Comparison of ENCODE assay signal across 18 cellular contexts in the genomic region with DNA sequence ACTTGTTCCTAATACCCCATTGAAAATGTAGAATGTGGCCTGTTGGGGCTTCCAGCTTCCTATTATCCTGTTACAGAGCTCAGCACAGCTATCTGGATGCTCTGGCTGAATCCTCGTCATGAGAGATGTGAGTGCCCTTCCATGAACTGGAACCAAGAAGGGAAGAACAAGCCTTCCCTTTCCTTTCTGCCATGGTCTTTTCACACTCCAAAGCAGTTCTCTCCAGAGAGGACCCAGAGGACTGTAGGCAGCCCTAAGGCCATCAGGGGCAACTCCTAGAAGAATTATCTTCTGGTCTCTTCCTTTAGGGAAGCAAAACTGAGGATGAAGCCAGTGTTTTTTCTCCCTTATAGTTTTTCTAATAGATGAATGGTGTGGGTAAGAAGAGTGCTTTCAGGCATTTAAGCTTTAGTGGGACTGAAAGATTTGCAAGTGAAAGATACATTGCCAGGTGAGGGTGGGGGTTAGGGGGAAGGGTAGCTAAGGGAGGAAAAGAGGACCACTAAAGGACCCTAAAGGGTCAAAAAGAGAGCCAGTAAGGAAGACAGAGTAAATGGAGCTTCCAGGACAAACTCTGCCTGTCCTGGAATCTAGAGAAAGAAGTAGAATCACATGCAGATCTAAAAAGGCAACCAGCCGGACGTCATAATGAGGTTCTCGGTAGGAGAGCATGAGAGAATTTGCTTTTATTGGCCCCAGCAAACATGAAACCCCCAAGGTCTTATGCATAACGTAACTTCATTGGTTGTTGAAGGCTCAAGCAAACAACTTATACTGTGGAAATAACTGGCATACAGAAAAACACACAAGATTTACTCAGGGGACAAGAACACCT.
"Had no signal": no experiment of that assay in that cellular context is flagged by ENCODE, and none has a peak within 500 bp of the region (broad histone marks: within the 10 kb centered on the region; RNA-seq: fewer than 3 reads in every experiment).

No MANE protein-coding gene starts in this region.

- H3K4me1 Mint-ChIP-seq: activated naive CD8-positive, alpha-beta T cell treated with anti-CD3 and anti-CD28 coated beads for 36 hours had no signal

- H3K27ac ChIP-seq: cardiac muscle cell, pancreas, suprapubic skin, upper lobe of left lung had no signal

- H3K9me3 ChIP-seq: pancreas, suprapubic skin, upper lobe of left lung had no signal

- H3K4me1 ChIP-seq: pancreas, suprapubic skin, upper lobe of left lung had no signal

- H3K27me3 ChIP-seq: cardiac muscle cell, pancreas, suprapubic skin, upper lobe of left lung had no signal

- H3K4me3 Mint-ChIP-seq: activated naive CD8-positive, alpha-beta T cell treated with anti-CD3 and anti-CD28 coated beads for 36 hours; activated T-cell treated with anti-CD3 and anti-CD28 coated beads, Interleukin-2, amount 50 U/mL, for 24 hours; nephron progenitor cell had no signal

- H3K9me3 Mint-ChIP-seq: activated naive CD8-positive, alpha-beta T cell treated with anti-CD3 and anti-CD28 coated beads for 36 hours; activated T-cell treated with anti-CD3 and anti-CD28 coated beads, Interleukin-2, amount 50 U/mL, for 24 hours had no signal

- DNase-seq: activated gamma-delta T cell; activated naive CD8-positive, alpha-beta T cell treated with anti-CD3 and anti-CD28 coated beads for 36 hours; activated T-cell treated with anti-CD3 and anti-CD28 coated beads, Interleukin-2, amount 50 U/mL, for 24 hours; foreskin melanocyte; head of caudate nucleus; kidney glomerular epithelial cell; mesendoderm; nephron progenitor cell; pancreas; stimulated activated CD4-positive, alpha-beta T cell treated with anti-CD3 and anti-CD28 coated beads, Interleukin-4, amount 100 ng/mL, for 1 hour; stimulated activated CD8-positive, alpha-beta memory T cell treated with anti-CD3 and anti-CD28 coated beads, Interleukin-4, amount 100 ng/mL, for 48 hours; stimulated activated naive CD8-positive, alpha-beta T cell treated with anti-CD3 and anti-CD28 coated beads, Interleukin-15, Interleukin-2, amounts not matched to agents 100 U/mL and 50 U/mL, for 24 hours; upper lobe of left lung had no signal

- H3K27me3 Mint-ChIP-seq: activated naive CD8-positive, alpha-beta T cell treated with anti-CD3 and anti-CD28 coated beads for 36 hours; activated T-cell treated with anti-CD3 and anti-CD28 coated beads, Interleukin-2, amount 50 U/mL, for 24 hours had no signal

- H3K36me3 Mint-ChIP-seq: activated naive CD8-positive, alpha-beta T cell treated with anti-CD3 and anti-CD28 coated beads for 36 hours had no signal

- ATAC-seq: pancreas; stimulated activated naive CD8-positive, alpha-beta T cell treated with anti-CD3 and anti-CD28 coated beads, Interleukin-15, Interleukin-2, amounts not matched to agents 100 U/mL and 50 U/mL, for 24 hours had no signal

- H3K27ac Mint-ChIP-seq: activated naive CD8-positive, alpha-beta T cell treated with anti-CD3 and anti-CD28 coated beads for 36 hours; activated T-cell treated with anti-CD3 and anti-CD28 coated beads, Interleukin-2, amount 50 U/mL, for 24 hours; nephron progenitor cell had no signal

- FAIRE-seq: colon, endothelial cell of umbilical vein, pancreas, TTC549 had no signal
